In the genomic region with DNA sequence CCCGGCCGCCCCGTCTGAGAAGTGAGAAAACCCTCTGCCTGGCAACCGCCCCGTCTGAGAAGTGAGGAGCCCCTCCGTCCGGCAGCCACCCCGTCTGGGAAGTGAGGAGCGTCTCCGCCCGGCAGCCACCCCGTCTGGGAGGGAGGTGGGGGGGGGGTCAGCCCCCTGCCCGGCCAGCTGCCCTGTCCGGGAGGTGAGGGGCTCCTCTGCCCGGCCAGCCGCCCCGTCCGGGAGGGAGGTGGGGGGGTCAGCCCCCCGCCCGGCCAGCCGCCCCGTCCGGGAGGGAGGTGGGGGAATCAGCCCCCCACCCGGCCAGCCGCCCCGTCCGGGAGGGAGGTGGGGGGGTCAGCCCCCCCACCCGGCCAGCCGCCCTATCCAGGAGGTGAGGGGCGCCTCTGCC, we compare ENCODE assay signal across 2 cellular contexts.
DNase-seq lines count a peak whose midpoint lies in the region.

No MANE protein-coding gene starts in this region.

- peak; percentile 3 for DNase-seq in activated CD8-positive, alpha-beta memory T cell treated with anti-CD3 and anti-CD28 coated beads, Interleukin-2, amount 50 U/mL, for 48 hours
- peak; percentile 21 for DNase-seq in activated effector memory CD4-positive, alpha-beta T cell treated with anti-CD3 and anti-CD28 coated beads, Interleukin-2, amount 50 U/mL, for 16 hours
